9 cellular contexts compared by ENCODE assay signal in genomic region chr18:5890261-5890605, GRCh38. TPM values are rescaled to one million over a fixed set of nuclear protein-coding genes. Genes with fewer than 3 reads are reported as not detected.
A peak's percentile ranks its signal among the peaks of the same experiment; 100 is the strongest.
DNase-seq lines count a peak whose midpoint lies in the region; ATAC-seq and TF ChIP-seq lines count a peak whose summit lies in the region.
"Had no signal": no experiment of that assay in that cellular context is flagged by ENCODE, and none has a peak within 500 bp of the region (broad histone marks: within the 10 kb centered on the region; RNA-seq: fewer than 3 reads in every experiment).

No MANE protein-coding gene starts in this region.

- TF ChIP-seq POLR2A in gastrocnemius medialis (IDR thresholded peaks at IDR 0.05) = no peak

- in situ Hi-C loops in gastrocnemius medialis (cut with MboI; ENCODE audit: low sequenced_read_pairs in 4 of 4) = loop anchor here in 3 of 4 donors (25.0 kb wide), 2 partner anchors 597 to 997 kb away; no protein-coding TSS in a partner anchor

- no peaks in the 10 kb centered on the region for H3K36me3 Mint-ChIP-seq in glutamatergic neuron (ENCODE audit: unreplicated experiment)
- H3K36me3 Mint-ChIP-seq: naive B cell had no signal

- H3K27ac Mint-ChIP-seq in glutamatergic neuron (ENCODE audit: unreplicated experiment) = no peak overlapping the region
- H3K27ac Mint-ChIP-seq: naive B cell had no signal

- peaks cover 0 to 8% of the 10 kb centered on the region in 2 donors for H3K4me1 ChIP-seq in gastrocnemius medialis

- DNase-seq in glutamatergic neuron (no peak), gastrocnemius medialis (no peak), NCI-H2029 treated with DMSO at 0.1 percent for 48 hours (lab: John Stamatoyannopoulos, UW) (no peak), NCI-H1092 (lab: John Stamatoyannopoulos, UW) (no peak), DMS153 (lab: John Stamatoyannopoulos, UW) (no peak)
- no peak for DNase-seq in stimulated activated CD4-positive, alpha-beta T cell treated with anti-CD3 and anti-CD28 coated beads, Interleukin-15, amount 100 ng/mL, for 24 hours
- DNase-seq: naive B cell had no signal

- peaks cover 5% of the 10 kb centered on the region for H3K27me3 Mint-ChIP-seq in glutamatergic neuron (ENCODE audit: unreplicated experiment)

- H3K27me3 ChIP-seq in gastrocnemius medialis = peaks cover 23 to 50% (median 41%) of the 10 kb centered on the region in 3 donors

- H3K9me3 Mint-ChIP-seq in glutamatergic neuron (ENCODE audit: unreplicated experiment) = peaks cover 3% of the 10 kb centered on the region
- H3K9me3 Mint-ChIP-seq: naive B cell had no signal

- ATAC-seq in GM19372 (IDR thresholded peaks at IDR 0.05; ENCODE audit: low read depth, unreplicated experiment) = peak; percentile 31
- ATAC-seq in HG03095 (IDR thresholded peaks at IDR 0.05; ENCODE audit: unreplicated experiment) = peak; percentile 12
- ATAC-seq in gastrocnemius medialis = peak in 1 of 2 donors; percentile 11

- no peak for TF ChIP-seq CTCF in glutamatergic neuron (IDR thresholded peaks at IDR 0.05; ENCODE audit: partially characterized antibody, unreplicated experiment)
- no peak for TF ChIP-seq CTCF in gastrocnemius medialis (IDR thresholded peaks at IDR 0.05 in 4 of 5, conservative IDR thresholded peaks at IDR 0.05 in 1 of 5)

- H3K4me1 Mint-ChIP-seq in glutamatergic neuron (ENCODE audit: low read depth, unreplicated experiment) = peaks cover 9% of the 10 kb centered on the region

- peak overlapping the region; percentile 20 for H3K4me3 Mint-ChIP-seq in glutamatergic neuron (ENCODE audit: unreplicated experiment)

- intact Hi-C loops in gastrocnemius medialis (cut with DNase I; ENCODE audit: low total_unique reads) = loop anchor here (10.0 kb wide), 1 partner anchor 285 kb away; no protein-coding TSS in a partner anchor

- no peak overlapping the region for H3K27ac ChIP-seq in gastrocnemius medialis

- peak overlapping the region; percentile 42 to 60 (median 48) for H3K4me3 ChIP-seq in gastrocnemius medialis

- H3K36me3 ChIP-seq in gastrocnemius medialis = no peaks in the 10 kb centered on the region

- no peaks in the 10 kb centered on the region for H3K9me3 ChIP-seq in gastrocnemius medialis

RNA-seq across cellular contexts. Expression of gene TMEM200C, which starts 5.1 kb away (rescaled TPM):
- total RNA-seq in glutamatergic neuron (ENCODE audit: unreplicated experiment) (13.8 TPM), gastrocnemius medialis (under 1 TPM in 1 of 4 donors, not detected in 3; 0.07 TPM)

Comparison
In these comparisons a context has a peak if more than half of its experiments do, and no peak if none do; other contexts are left out.
1. RNA of gene TMEM200C, which starts 5.1 kb away (total RNA-seq): 13.8 TPM in glutamatergic neuron (single experiment); 0.07 TPM in gastrocnemius medialis; every median in the first group is over 10 times any median in the second.